In the genomic region with DNA sequence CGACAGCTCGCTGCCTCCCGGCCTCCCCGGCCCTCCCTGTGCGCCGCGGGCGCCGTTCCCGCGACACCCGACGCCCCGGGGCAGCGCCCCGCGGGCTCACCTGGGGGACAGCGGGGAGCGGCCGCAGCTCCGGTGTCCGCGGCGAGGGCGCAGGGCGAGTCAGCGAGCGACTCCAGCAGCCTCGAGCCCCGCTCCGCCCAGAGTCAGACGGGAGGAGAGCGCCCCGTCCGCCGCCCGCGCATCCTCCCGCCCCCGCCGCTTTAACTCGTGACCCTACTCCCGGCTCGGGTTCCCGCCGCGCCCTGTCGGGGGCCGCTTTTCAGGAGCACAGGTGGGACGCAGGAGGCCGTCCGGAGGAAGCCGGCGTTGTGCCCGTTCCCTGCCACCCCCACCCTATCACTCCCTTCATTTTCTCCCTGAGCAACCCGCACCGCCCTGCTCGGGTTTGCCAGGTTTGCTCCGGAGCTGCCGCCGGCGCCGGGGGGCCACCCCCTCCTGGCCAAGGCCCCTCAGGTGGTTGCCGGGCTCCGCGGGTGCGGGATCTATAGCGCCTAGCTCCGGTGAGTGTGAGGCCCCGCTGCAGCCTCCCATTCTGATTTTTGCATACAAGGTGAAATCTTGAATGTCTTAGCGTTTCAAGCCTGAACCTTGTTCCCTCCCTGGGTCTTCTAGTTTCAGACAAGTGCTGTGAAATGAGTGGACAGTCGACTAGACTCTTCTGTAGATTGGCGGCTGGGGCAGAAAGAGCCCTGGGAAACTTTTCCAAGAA, we compare ENCODE assay signal across 1 cellular context.
TF ChIP-seq lines count a peak whose summit lies in the region.

A gene with protein sequence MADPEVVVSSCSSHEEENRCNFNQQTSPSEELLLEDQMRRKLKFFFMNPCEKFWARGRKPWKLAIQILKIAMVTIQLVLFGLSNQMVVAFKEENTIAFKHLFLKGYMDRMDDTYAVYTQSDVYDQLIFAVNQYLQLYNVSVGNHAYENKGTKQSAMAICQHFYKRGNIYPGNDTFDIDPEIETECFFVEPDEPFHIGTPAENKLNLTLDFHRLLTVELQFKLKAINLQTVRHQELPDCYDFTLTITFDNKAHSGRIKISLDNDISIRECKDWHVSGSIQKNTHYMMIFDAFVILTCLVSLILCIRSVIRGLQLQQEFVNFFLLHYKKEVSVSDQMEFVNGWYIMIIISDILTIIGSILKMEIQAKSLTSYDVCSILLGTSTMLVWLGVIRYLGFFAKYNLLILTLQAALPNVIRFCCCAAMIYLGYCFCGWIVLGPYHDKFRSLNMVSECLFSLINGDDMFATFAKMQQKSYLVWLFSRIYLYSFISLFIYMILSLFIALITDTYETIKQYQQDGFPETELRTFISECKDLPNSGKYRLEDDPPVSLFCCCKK (minus strand): TSS at position 205 of the 769 bp plus-strand sequence. CDS start 3,140 bp downstream, outside the sequence.

TF ChIP-seq in WTC11, 78 proteins besides CTCF, POLR2A, EP300 and RAD21 (continued from another document and continues in another):
- TF ChIP-seq ZNF425 (CRISPR knock-in tag; conservative IDR thresholded peaks at IDR 0.05), result no peak
- TF ChIP-seq IRF1 (CRISPR knock-in tag; IDR thresholded peaks at IDR 0.05), result no peak
- TF ChIP-seq HMGXB4 (CRISPR knock-in tag; IDR thresholded peaks at IDR 0.05), result peak; percentile 59; the same call in 1 of the 2 replicates
- TF ChIP-seq NFATC4 (CRISPR knock-in tag; IDR thresholded peaks at IDR 0.05), result no peak
- 0 out of 2 replicates have a peak, but pooled peaks have one; percentile 17 for TF ChIP-seq FOXK1 (CRISPR knock-in tag; IDR thresholded peaks at IDR 0.05)
- no peak for TF ChIP-seq MLX (CRISPR knock-in tag; IDR thresholded peaks at IDR 0.05)
- no peak for TF ChIP-seq PRRX2 (CRISPR knock-in tag; IDR thresholded peaks at IDR 0.05)
- TF ChIP-seq, protein P1, sequence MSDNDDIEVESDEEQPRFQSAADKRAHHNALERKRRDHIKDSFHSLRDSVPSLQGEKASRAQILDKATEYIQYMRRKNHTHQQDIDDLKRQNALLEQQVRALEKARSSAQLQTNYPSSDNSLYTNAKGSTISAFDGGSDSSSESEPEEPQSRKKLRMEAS (CRISPR knock-in tag; IDR thresholded peaks at IDR 0.05), result peak; percentile 47; the same call in 1 of the 2 replicates
- TF ChIP-seq ZNF263 (CRISPR knock-in tag; IDR thresholded peaks at IDR 0.05; ENCODE audit: low read depth), result no peak
- TF ChIP-seq, protein P2, sequence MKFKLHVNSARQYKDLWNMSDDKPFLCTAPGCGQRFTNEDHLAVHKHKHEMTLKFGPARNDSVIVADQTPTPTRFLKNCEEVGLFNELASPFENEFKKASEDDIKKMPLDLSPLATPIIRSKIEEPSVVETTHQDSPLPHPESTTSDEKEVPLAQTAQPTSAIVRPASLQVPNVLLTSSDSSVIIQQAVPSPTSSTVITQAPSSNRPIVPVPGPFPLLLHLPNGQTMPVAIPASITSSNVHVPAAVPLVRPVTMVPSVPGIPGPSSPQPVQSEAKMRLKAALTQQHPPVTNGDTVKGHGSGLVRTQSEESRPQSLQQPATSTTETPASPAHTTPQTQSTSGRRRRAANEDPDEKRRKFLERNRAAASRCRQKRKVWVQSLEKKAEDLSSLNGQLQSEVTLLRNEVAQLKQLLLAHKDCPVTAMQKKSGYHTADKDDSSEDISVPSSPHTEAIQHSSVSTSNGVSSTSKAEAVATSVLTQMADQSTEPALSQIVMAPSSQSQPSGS (CRISPR knock-in tag; IDR thresholded peaks at IDR 0.05; ENCODE audit: borderline replicate concordance, low read depth), result no peak
- TF ChIP-seq ZNF219 (CRISPR knock-in tag; IDR thresholded peaks at IDR 0.05; ENCODE audit: borderline replicate concordance), result 0 out of 2 replicates have a peak, but pooled peaks have one; percentile 54
- TF ChIP-seq JUN (CRISPR knock-in tag; IDR thresholded peaks at IDR 0.05), result no peak
- no peak for TF ChIP-seq FOXJ3 (CRISPR knock-in tag; IDR thresholded peaks at IDR 0.05; ENCODE audit: borderline replicate concordance)
- TF ChIP-seq ESRRA (CRISPR knock-in tag; IDR thresholded peaks at IDR 0.05; ENCODE audit: borderline replicate concordance), result no peak
- no peak for TF ChIP-seq HMGA2 (CRISPR knock-in tag; IDR thresholded peaks at IDR 0.05)
- peak; percentile 96 for TF ChIP-seq ZNF423 (CRISPR knock-in tag; IDR thresholded peaks at IDR 0.05)
- TF ChIP-seq ZNF532 (CRISPR knock-in tag; IDR thresholded peaks at IDR 0.05; ENCODE audit: borderline replicate concordance), result no peak
- TF ChIP-seq NFE2L1 (CRISPR knock-in tag; IDR thresholded peaks at IDR 0.05), result no peak
- no peak for TF ChIP-seq STAT6 (CRISPR knock-in tag; conservative IDR thresholded peaks at IDR 0.05; ENCODE audit: low read depth)
- TF ChIP-seq TCF7 (CRISPR knock-in tag; IDR thresholded peaks at IDR 0.05; ENCODE audit: low read depth), result no peak
- TF ChIP-seq GABPB1 (CRISPR knock-in tag; IDR thresholded peaks at IDR 0.05), result no peak
- TF ChIP-seq ZNF671 (CRISPR knock-in tag; IDR thresholded peaks at IDR 0.05), result no peak
- no peak for TF ChIP-seq NR1H2 (CRISPR knock-in tag; IDR thresholded peaks at IDR 0.05)
- TF ChIP-seq, protein P3, sequence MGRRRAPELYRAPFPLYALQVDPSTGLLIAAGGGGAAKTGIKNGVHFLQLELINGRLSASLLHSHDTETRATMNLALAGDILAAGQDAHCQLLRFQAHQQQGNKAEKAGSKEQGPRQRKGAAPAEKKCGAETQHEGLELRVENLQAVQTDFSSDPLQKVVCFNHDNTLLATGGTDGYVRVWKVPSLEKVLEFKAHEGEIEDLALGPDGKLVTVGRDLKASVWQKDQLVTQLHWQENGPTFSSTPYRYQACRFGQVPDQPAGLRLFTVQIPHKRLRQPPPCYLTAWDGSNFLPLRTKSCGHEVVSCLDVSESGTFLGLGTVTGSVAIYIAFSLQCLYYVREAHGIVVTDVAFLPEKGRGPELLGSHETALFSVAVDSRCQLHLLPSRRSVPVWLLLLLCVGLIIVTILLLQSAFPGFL (CRISPR knock-in tag; IDR thresholded peaks at IDR 0.05; ENCODE audit: borderline replicate concordance), result no peak
- no peak for TF ChIP-seq SMAD3 (CRISPR knock-in tag; IDR thresholded peaks at IDR 0.05; ENCODE audit: borderline replicate concordance)
- TF ChIP-seq FOXP1 (CRISPR knock-in tag; IDR thresholded peaks at IDR 0.05; ENCODE audit: borderline replicate concordance), result peak; percentile 68; the same call in 1 of the 2 replicates
- TF ChIP-seq, protein P4, sequence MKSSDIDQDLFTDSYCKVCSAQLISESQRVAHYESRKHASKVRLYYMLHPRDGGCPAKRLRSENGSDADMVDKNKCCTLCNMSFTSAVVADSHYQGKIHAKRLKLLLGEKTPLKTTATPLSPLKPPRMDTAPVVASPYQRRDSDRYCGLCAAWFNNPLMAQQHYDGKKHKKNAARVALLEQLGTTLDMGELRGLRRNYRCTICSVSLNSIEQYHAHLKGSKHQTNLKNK (CRISPR knock-in tag; IDR thresholded peaks at IDR 0.05), result no peak
- no peak for TF ChIP-seq ZNF396 (CRISPR knock-in tag; IDR thresholded peaks at IDR 0.05; ENCODE audit: borderline replicate concordance)
- TF ChIP-seq RELA (CRISPR knock-in tag; IDR thresholded peaks at IDR 0.05; ENCODE audit: borderline replicate concordance), result no peak
- TF ChIP-seq MYBL2 (CRISPR knock-in tag; IDR thresholded peaks at IDR 0.05), result no peak
- no peak for TF ChIP-seq IRF2 (CRISPR knock-in tag; IDR thresholded peaks at IDR 0.05; ENCODE audit: borderline replicate concordance, low read depth)
- TF ChIP-seq JAZF1 (CRISPR knock-in tag; IDR thresholded peaks at IDR 0.05), result no peak
